8 cellular contexts compared by ENCODE assay signal in the genomic region with DNA sequence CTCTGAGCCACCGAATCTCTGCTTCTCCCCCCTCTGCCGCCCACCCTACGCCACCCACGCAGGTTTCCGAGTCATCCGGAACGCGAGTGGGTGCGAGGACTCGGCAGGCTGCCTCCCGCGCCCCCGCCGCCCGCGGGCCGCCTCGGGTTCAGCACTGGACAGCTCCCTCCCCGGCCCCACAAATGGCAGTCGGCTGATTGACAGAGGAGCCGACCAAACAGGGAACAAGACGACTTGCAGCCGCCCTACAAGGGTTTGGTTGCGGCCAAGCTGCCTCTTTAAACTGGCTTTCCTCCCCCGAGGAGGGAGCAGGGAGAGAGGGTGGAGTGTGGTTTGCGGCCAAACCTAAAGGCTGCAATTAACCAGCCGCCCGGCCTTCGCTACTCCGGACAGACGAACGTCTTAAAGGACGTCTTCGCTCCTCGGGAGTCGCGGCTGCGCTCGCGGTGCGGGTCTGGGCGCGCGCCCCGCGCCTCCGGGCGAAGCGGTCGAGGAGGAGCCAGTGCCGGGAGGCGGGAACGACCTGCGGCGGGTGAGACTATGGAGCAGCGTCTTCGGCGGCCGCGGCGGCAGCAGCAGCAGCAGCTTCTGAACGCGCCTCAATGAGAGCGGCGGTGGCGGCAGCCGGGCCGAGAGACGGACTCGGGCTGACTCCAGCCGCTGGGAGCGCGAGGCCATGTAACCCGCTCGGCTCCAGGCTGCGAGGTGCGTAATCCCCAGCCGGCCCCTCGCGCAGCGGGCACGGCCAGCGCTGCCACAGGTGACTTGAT. TPM values are rescaled to one million over a fixed set of nuclear protein-coding genes. Genes with fewer than 3 reads are reported as not detected.
DNase-seq lines count a peak whose midpoint lies in the region; ATAC-seq and TF ChIP-seq lines count a peak whose summit lies in the region.

A gene with protein sequence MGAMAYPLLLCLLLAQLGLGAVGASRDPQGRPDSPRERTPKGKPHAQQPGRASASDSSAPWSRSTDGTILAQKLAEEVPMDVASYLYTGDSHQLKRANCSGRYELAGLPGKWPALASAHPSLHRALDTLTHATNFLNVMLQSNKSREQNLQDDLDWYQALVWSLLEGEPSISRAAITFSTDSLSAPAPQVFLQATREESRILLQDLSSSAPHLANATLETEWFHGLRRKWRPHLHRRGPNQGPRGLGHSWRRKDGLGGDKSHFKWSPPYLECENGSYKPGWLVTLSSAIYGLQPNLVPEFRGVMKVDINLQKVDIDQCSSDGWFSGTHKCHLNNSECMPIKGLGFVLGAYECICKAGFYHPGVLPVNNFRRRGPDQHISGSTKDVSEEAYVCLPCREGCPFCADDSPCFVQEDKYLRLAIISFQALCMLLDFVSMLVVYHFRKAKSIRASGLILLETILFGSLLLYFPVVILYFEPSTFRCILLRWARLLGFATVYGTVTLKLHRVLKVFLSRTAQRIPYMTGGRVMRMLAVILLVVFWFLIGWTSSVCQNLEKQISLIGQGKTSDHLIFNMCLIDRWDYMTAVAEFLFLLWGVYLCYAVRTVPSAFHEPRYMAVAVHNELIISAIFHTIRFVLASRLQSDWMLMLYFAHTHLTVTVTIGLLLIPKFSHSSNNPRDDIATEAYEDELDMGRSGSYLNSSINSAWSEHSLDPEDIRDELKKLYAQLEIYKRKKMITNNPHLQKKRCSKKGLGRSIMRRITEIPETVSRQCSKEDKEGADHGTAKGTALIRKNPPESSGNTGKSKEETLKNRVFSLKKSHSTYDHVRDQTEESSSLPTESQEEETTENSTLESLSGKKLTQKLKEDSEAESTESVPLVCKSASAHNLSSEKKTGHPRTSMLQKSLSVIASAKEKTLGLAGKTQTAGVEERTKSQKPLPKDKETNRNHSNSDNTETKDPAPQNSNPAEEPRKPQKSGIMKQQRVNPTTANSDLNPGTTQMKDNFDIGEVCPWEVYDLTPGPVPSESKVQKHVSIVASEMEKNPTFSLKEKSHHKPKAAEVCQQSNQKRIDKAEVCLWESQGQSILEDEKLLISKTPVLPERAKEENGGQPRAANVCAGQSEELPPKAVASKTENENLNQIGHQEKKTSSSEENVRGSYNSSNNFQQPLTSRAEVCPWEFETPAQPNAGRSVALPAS (N-terminal part only) (plus strand): TSS at position 541 of the 770 bp plus-strand sequence. CDS start 420 bp downstream, outside the sequence.

- H3K4me1 Mint-ChIP-seq in Caco-2 (ENCODE audit: low read depth, unreplicated experiment): no peaks in the 10 kb centered on the region

- ATAC-seq in HG02884 (IDR thresholded peaks at IDR 0.05; ENCODE audit: unreplicated experiment) (peak; percentile 56), GM21717 (IDR thresholded peaks at IDR 0.05; ENCODE audit: unreplicated experiment) (no peak)

- no peak for TF ChIP-seq POLR2A in erythroblast (IDR thresholded peaks at IDR 0.05; ENCODE audit: low read length)

- H3K36me3 Mint-ChIP-seq in Caco-2 (ENCODE audit: insufficient read depth, unreplicated experiment): peaks cover 9% of the 10 kb centered on the region

- H3K9me3 Mint-ChIP-seq in Caco-2 (ENCODE audit: unreplicated experiment): peaks cover 9% of the 10 kb centered on the region

- TF ChIP-seq CTCF in Caco-2 (IDR thresholded peaks at IDR 0.05; ENCODE audit: insufficient read depth in 1 of 2, low read depth in 1 of 2, low read length in 1 of 2, severe bottlenecking in 1 of 2, unreplicated experiment in 1 of 2): no peak

- peaks cover 19% of the 10 kb centered on the region for H3K27me3 Mint-ChIP-seq in Caco-2 (ENCODE audit: insufficient read depth, unreplicated experiment)

- CTCF ChIA-PET in Caco-2 (lab: Charles Lee): interaction anchor here (0.7 to 1.3 kb wide), 2 partner anchors 52 to 62 kb away, joined by 3 to 7 read pairs; no protein-coding TSS in a partner anchor

- H3K9me3 ChIP-seq in Caco-2 (no peaks in the 10 kb centered on the region), mesodermal cell (ENCODE audit: control insufficient read depth, low read length) (no peaks in the 10 kb centered on the region)

- no peak within 1 kb of the TSS for H3K27ac Mint-ChIP-seq in Caco-2 (ENCODE audit: unreplicated experiment)

- H3K4me1 ChIP-seq in Caco-2: peaks cover 6% of the 10 kb centered on the region
- H3K4me1 ChIP-seq in mesodermal cell (ENCODE audit: control insufficient read depth, insufficient read depth, low read length, poor library complexity, severe bottlenecking): peaks cover 10% of the 10 kb centered on the region

- 0 out of 2 replicates have a peak, but pooled peaks cover 3% of the 10 kb centered on the region for H3K27me3 ChIP-seq in Caco-2 (replicated peaks; ENCODE audit: control insufficient read depth, insufficient read depth, low read length)

- no TSS peak for BruUV-seq in Caco-2 (replicated peaks; lab: Mats Ljungman, UMichigan)

- H3K27ac ChIP-seq in mesodermal cell (ENCODE audit: low read depth, low read length, severe bottlenecking): no peak within 1 kb of the TSS

- 0% methylated on average over 71 to 78 of the region's 83 CpGs for WGBS in mesodermal cell (ENCODE audit: insufficient coverage in 2 of 2), 2 experiments

- peak within 1 kb of the TSS; percentile 81 for H3K4me3 ChIP-seq in Caco-2 (ENCODE audit: low read depth, low read length)
- peak within 1 kb of the TSS; percentile 50 for H3K4me3 ChIP-seq in mesodermal cell (ENCODE audit: extremely low read depth, insufficient read depth, low read length, poor library complexity, severe bottlenecking)

- peak within 1 kb of the TSS; percentile 89 for H3K4me3 Mint-ChIP-seq in Caco-2 (ENCODE audit: unreplicated experiment)

- no peaks in the 10 kb centered on the region for H3K36me3 ChIP-seq in Caco-2 (ENCODE audit: control insufficient read depth, insufficient read depth, low read length)
- no peaks in the 10 kb centered on the region for H3K36me3 ChIP-seq in mesodermal cell (ENCODE audit: control insufficient read depth, insufficient read depth, low read length)

- intact Hi-C loops in Caco-2 (cut with micrococcal nuclease; ENCODE audit: unreplicated experiment): loop anchor here (1.0 kb wide), 2 partner anchors 61 to 158 kb away; a partner anchor contains a TSS

- DNase-seq in Caco-2: peak; percentile 96 to 98
- peak; percentile 71 to 84 for DNase-seq in NCI-H526 (lab: John Stamatoyannopoulos, UW)
- peak; percentile 46 for DNase-seq in activated T-cell treated with anti-CD3 and anti-CD28 coated beads, Interleukin-2, amount 50 U/mL, for 1 hour
- peak; percentile 75 to 81 for DNase-seq in erythroblast (lab: John Stamatoyannopoulos, UW)
- DNase-seq in stimulated activated CD8-positive, alpha-beta memory T cell treated with anti-CD3 and anti-CD28 coated beads, Interleukin-12 subunit alpha, Interleukin-12 subunit beta, amount 100 ng/mL, for 24 hours (ENCODE audit: extremely low read depth): peak; percentile 34

- POLR2A ChIA-PET in Caco-2 (lab: Charles Lee): no interaction called here

RNA-seq across cellular contexts. Expression of the gene that starts here (rescaled TPM):
- total RNA-seq in Caco-2 (2022): 0.05 and 0.07 TPM in 2 replicates
- 0.18 TPM for polyA plus RNA-seq in mesodermal cell (2013, experiment 1 of 2)
- 0.05 TPM for polyA plus RNA-seq in mesodermal cell (2013, experiment 2 of 2)

Comparison
In these comparisons a context has a peak if more than half of its experiments do, and no peak if none do; other contexts are left out.
1. Peak in DNase-seq and H3K4me3 ChIP-seq in Caco-2; RNA of the gene not detected or under 1 TPM.
2. DNase-seq: peak in every context shown above with its lines; median percentile 97 in Caco-2; 78 in erythroblast; 78 in NCI-H526; 46 in activated T-cell treated with anti-CD3 and anti-CD28 coated beads, Interleukin-2, amount 50 U/mL, for 1 hour; 34 in stimulated activated CD8-positive, alpha-beta memory T cell treated with anti-CD3 and anti-CD28 coated beads, Interleukin-12 subunit alpha, Interleukin-12 subunit beta, amount 100 ng/mL, for 24 hours.